Comparison of ENCODE assay signal across 1 cellular context in the genomic region with DNA sequence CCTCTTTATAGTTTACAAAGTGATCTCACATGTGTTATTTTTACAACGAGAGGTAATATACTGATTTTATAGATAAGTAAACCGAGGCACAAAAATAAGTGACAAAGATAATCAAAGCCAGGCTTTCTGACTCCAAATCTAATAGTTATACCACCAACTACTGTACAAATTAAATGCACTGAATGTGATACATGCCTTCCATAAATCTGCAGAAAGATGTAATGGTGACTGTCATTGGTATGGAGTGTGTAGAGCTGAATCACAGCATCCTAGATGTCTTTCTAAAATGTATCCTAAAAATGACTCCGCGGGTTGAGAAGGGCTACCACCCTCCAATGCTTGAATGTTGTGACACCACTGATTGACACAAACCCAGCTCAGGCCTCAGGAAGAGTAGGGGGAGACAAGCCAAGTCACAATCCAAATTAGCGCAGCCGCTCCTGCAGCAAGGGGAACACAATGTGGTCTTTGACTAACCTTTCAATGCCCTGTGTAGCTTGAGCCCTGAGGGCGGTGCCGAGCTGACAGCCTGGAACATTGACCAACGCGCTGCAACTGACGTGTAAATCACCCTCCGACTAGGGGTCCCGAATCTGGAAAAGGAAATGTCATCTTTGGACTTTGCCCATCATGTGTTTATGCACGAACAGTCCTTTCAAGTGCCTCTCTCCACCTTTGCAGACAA.
TF ChIP-seq lines count a peak whose summit lies in the region.

No MANE protein-coding gene starts in this region.

TF ChIP-seq in GM23338, 12 proteins besides CTCF, POLR2A, EP300 and RAD21 (continued from another document):
- TF ChIP-seq, protein P1, sequence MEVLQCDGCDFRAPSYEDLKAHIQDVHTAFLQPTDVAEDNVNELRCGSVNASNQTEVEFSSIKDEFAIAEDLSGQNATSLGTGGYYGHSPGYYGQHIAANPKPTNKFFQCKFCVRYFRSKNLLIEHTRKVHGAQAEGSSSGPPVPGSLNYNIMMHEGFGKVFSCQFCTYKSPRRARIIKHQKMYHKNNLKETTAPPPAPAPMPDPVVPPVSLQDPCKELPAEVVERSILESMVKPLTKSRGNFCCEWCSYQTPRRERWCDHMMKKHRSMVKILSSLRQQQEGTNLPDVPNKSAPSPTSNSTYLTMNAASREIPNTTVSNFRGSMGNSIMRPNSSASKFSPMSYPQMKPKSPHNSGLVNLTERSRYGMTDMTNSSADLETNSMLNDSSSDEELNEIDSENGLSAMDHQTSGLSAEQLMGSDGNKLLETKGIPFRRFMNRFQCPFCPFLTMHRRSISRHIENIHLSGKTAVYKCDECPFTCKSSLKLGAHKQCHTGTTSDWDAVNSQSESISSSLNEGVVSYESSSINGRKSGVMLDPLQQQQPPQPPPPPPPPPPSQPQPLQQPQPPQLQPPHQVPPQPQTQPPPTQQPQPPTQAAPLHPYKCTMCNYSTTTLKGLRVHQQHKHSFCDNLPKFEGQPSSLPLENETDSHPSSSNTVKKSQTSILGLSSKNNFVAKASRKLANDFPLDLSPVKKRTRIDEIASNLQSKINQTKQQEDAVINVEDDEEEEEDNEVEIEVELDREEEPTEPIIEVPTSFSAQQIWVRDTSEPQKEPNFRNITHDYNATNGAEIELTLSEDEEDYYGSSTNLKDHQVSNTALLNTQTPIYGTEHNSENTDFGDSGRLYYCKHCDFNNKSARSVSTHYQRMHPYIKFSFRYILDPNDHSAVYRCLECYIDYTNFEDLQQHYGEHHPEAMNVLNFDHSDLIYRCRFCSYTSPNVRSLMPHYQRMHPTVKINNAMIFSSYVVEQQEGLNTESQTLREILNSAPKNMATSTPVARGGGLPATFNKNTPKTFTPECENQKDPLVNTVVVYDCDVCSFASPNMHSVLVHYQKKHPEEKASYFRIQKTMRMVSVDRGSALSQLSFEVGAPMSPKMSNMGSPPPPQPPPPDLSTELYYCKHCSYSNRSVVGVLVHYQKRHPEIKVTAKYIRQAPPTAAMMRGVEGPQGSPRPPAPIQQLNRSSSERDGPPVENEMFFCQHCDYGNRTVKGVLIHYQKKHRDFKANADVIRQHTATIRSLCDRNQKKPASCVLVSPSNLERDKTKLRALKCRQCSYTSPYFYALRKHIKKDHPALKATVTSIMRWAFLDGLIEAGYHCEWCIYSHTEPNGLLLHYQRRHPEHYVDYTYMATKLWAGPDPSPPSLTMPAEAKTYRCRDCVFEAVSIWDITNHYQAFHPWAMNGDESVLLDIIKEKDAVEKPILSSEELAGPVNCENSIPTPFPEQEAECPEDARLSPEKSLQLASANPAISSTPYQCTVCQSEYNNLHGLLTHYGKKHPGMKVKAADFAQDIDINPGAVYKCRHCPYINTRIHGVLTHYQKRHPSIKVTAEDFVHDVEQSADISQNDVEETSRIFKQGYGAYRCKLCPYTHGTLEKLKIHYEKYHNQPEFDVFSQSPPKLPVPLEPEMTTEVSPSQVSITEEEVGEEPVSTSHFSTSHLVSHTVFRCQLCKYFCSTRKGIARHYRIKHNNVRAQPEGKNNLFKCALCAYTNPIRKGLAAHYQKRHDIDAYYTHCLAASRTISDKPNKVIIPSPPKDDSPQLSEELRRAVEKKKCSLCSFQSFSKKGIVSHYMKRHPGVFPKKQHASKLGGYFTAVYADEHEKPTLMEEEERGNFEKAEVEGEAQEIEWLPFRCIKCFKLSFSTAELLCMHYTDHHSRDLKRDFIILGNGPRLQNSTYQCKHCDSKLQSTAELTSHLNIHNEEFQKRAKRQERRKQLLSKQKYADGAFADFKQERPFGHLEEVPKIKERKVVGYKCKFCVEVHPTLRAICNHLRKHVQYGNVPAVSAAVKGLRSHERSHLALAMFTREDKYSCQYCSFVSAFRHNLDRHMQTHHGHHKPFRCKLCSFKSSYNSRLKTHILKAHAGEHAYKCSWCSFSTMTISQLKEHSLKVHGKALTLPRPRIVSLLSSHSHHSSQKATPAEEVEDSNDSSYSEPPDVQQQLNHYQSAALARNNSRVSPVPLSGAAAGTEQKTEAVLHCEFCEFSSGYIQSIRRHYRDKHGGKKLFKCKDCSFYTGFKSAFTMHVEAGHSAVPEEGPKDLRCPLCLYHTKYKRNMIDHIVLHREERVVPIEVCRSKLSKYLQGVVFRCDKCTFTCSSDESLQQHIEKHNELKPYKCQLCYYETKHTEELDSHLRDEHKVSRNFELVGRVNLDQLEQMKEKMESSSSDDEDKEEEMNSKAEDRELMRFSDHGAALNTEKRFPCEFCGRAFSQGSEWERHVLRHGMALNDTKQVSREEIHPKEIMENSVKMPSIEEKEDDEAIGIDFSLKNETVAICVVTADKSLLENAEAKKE (CRISPR knock-in tag; IDR thresholded peaks at IDR 0.05): no peak
- TF ChIP-seq ZNF331 (CRISPR knock-in tag; IDR thresholded peaks at IDR 0.05; ENCODE audit: low read depth) (no peak), ETS1 (IDR thresholded peaks at IDR 0.05) (no peak), NANOG (IDR thresholded peaks at IDR 0.05; ENCODE audit: borderline replicate concordance) (no peak)
